Comparison of ENCODE assay signal across 1 cellular context in genomic region chr13:49897713-49898112, GRCh38.
TF ChIP-seq lines count a peak whose summit lies in the region.

No MANE protein-coding gene starts in this region.

TF ChIP-seq in HEK293, 187 proteins besides CTCF, POLR2A, EP300 and RAD21 (continued from another document):
- TF ChIP-seq ZNF518A (tag by site-specific recombination; conservative IDR thresholded peaks at IDR 0.05; ENCODE audit: low read depth) (peak; percentile 94), ZNF514 (tag by site-specific recombination; IDR thresholded peaks at IDR 0.05) (peak; percentile 78; the same call in 1 of the 2 replicates), ZNF623 (tag by site-specific recombination; IDR thresholded peaks at IDR 0.05) (peak; percentile 69), KLF9 (tag by site-specific recombination; IDR thresholded peaks at IDR 0.05; ENCODE audit: low read depth) (no peak), ZNF302 (tag by site-specific recombination; IDR thresholded peaks at IDR 0.05; ENCODE audit: low read depth) (no peak), ZNF433 (tag by site-specific recombination; IDR thresholded peaks at IDR 0.05; ENCODE audit: low read depth) (peak; percentile 88), PRDM4 (tag by site-specific recombination; IDR thresholded peaks at IDR 0.05) (no peak), ZNF791 (tag by site-specific recombination; IDR thresholded peaks at IDR 0.05) (peak; percentile 67; the same call in 1 of the 2 replicates), ZNF621 (tag by site-specific recombination; IDR thresholded peaks at IDR 0.05) (no peak), ZNF654 (tag by site-specific recombination; IDR thresholded peaks at IDR 0.05; ENCODE audit: low read depth) (peak; percentile 10; the same call in 1 of the 2 replicates), ZFP37 (tag by site-specific recombination; IDR thresholded peaks at IDR 0.05) (0 out of 2 replicates have a peak, but pooled peaks have one; percentile 54), IKZF3 (tag by site-specific recombination; IDR thresholded peaks at IDR 0.05) (no peak), ZNF510 (tag by site-specific recombination; IDR thresholded peaks at IDR 0.05; ENCODE audit: insufficient replicate concordance) (peak; percentile 38), GLI4 (tag by site-specific recombination; IDR thresholded peaks at IDR 0.05) (no peak), ZNF341 (tag by site-specific recombination; IDR thresholded peaks at IDR 0.05; ENCODE audit: low read depth) (0 out of 2 replicates have a peak, but pooled peaks have one; percentile 15), PATZ1 (tag by site-specific recombination; IDR thresholded peaks at IDR 0.05) (no peak), HOXA7 (CRISPR knock-in tag; IDR thresholded peaks at IDR 0.05; ENCODE audit: borderline replicate concordance) (no peak), ZNF394 (tag by site-specific recombination; IDR thresholded peaks at IDR 0.05; ENCODE audit: borderline replicate concordance) (peak; percentile 96), REST (tag by site-specific recombination; IDR thresholded peaks at IDR 0.05) (peak; percentile 70; the same call in 1 of the 2 replicates), ZNF513 (tag by site-specific recombination; IDR thresholded peaks at IDR 0.05) (no peak), ZNF629 (tag by site-specific recombination; IDR thresholded peaks at IDR 0.05) (peak; percentile 49; the same call in 1 of the 2 replicates), ZNF664 (tag by site-specific recombination; IDR thresholded peaks at IDR 0.05) (peak; percentile 80), ZFP69B (tag by site-specific recombination; IDR thresholded peaks at IDR 0.05) (no peak), ZBTB8A (tag by site-specific recombination; IDR thresholded peaks at IDR 0.05) (peak; percentile 67), ZNF404 (tag by site-specific recombination; IDR thresholded peaks at IDR 0.05) (0 out of 2 replicates have a peak, but pooled peaks have one; percentile 47), ZNF530 (tag by site-specific recombination; IDR thresholded peaks at IDR 0.05; ENCODE audit: low read depth) (0 out of 2 replicates have a peak, but pooled peaks have one; percentile 16), ZNF223 (tag by site-specific recombination; IDR thresholded peaks at IDR 0.05) (0 out of 2 replicates have a peak, but pooled peaks have one; percentile 27), MZF1 (tag by site-specific recombination; IDR thresholded peaks at IDR 0.05; ENCODE audit: borderline replicate concordance) (no peak; the same call in 1 of the 2 replicates), ZNF558 (tag by site-specific recombination; IDR thresholded peaks at IDR 0.05) (peak; percentile 83), ZNF426 (tag by site-specific recombination; IDR thresholded peaks at IDR 0.05) (peak; percentile 83), ZNF266 (tag by site-specific recombination; IDR thresholded peaks at IDR 0.05; ENCODE audit: low read depth) (peak; percentile 63; the same call in 1 of the 2 replicates), GLI2 (tag by site-specific recombination; IDR thresholded peaks at IDR 0.05; ENCODE audit: borderline replicate concordance, low read depth) (peak; percentile 55; the same call in 1 of the 2 replicates), SALL2 (tag by site-specific recombination; IDR thresholded peaks at IDR 0.05; ENCODE audit: borderline replicate concordance) (no peak), ZNF350 (tag by site-specific recombination; IDR thresholded peaks at IDR 0.05) (no peak), ZNF202 (tag by site-specific recombination; IDR thresholded peaks at IDR 0.05; ENCODE audit: borderline replicate concordance) (peak; percentile 48; the same call in 1 of the 2 replicates), ZNF280C (tag by site-specific recombination; IDR thresholded peaks at IDR 0.05) (no peak), ZNF555 (tag by site-specific recombination; conservative IDR thresholded peaks at IDR 0.05) (peak; percentile 68), ZNF560 (tag by site-specific recombination; IDR thresholded peaks at IDR 0.05; ENCODE audit: borderline replicate concordance) (0 out of 2 replicates have a peak, but pooled peaks have one; percentile 17), ZNF354C (tag by site-specific recombination; IDR thresholded peaks at IDR 0.05; ENCODE audit: borderline replicate concordance, low read depth) (0 out of 2 replicates have a peak, but pooled peaks have one; percentile 20), ZBTB21 (tag by site-specific recombination; IDR thresholded peaks at IDR 0.05) (peak; percentile 45; the same call in 1 of the 2 replicates), ZNF140 (tag by site-specific recombination; IDR thresholded peaks at IDR 0.05) (peak; percentile 52)
TF ChIP-seq in HEK293: peak in this region for 27.
